Comparison of ENCODE assay signal across 8 cellular contexts in genomic region chr11:35343033-35343598, GRCh38.
DNase-seq lines count a peak whose midpoint lies in the region; ATAC-seq lines count a peak whose summit lies in the region.

No MANE protein-coding gene starts in this region.

- peak; percentile 29 to 48 for DNase-seq in activated CD4-positive, alpha-beta T cell treated with anti-CD3 and anti-CD28 coated beads, Interleukin-2, amount 50 U/mL, for 48 hours
- peak; percentile 4 for DNase-seq in stimulated activated CD4-positive, alpha-beta T cell treated with anti-CD3 and anti-CD28 coated beads, Interleukin-4, amount 100 ng/mL, for 1 hour
- DNase-seq in NCI-H146 (lab: John Stamatoyannopoulos, UW): no peak
- DNase-seq in NCI-H2196 (lab: John Stamatoyannopoulos, UW; ENCODE audit: unreplicated experiment): no peak
- DNase-seq in NCI-H146 treated with DMSO at 0.1 percent for 48 hours (lab: John Stamatoyannopoulos, UW; ENCODE audit: unreplicated experiment): no peak
- no peak for DNase-seq in AML-193 (lab: John Stamatoyannopoulos, UW)

- ATAC-seq in GM19395 (IDR thresholded peaks at IDR 0.05; ENCODE audit: unreplicated experiment): peak; percentile 83
- peak; percentile 71 for ATAC-seq in HG03095 (IDR thresholded peaks at IDR 0.05; ENCODE audit: unreplicated experiment)

Comparison
In these comparisons a context has a peak if more than half of its experiments do, and no peak if none do; other contexts are left out.
1. DNase-seq: peak in activated CD4-positive, alpha-beta T cell treated with anti-CD3 and anti-CD28 coated beads, Interleukin-2, amount 50 U/mL, for 48 hours (2 of 2) and stimulated activated CD4-positive, alpha-beta T cell treated with anti-CD3 and anti-CD28 coated beads, Interleukin-4, amount 100 ng/mL, for 1 hour (single experiment); none in NCI-H146 (single experiment), NCI-H2196 (single experiment), NCI-H146 treated with DMSO at 0.1 percent for 48 hours (single experiment) and AML-193 (0 of 2).